In genomic region chr2:58878778-58879177, GRCh38 we compare ENCODE assay signal across 8 cellular contexts.
"Had no signal": no experiment of that assay in that cellular context is flagged by ENCODE, and none has a peak within 500 bp of the region (broad histone marks: within the 10 kb centered on the region; RNA-seq: fewer than 3 reads in every experiment).

No MANE protein-coding gene starts in this region.

- H3K4me3 ChIP-seq: GM12878 had no signal

- DNase-seq: GDM1, GF-D8 had no signal

- FAIRE-seq: G401.6, GM12878, GM12891, GM12892, GM18507, GM19239 had no signal

- ATAC-seq: GM12878 had no signal
